In genomic region chr5:150510460-150511263, GRCh38 we compare ENCODE assay signal across 11 cellular contexts. TPM values are rescaled to one million over a fixed set of nuclear protein-coding genes. Genes with fewer than 3 reads are reported as not detected.
DNase-seq lines count a peak whose midpoint lies in the region; ATAC-seq and TF ChIP-seq lines count a peak whose summit lies in the region.
"Had no signal": no experiment of that assay in that cellular context is flagged by ENCODE, and none has a peak within 500 bp of the region (broad histone marks: within the 10 kb centered on the region; RNA-seq: fewer than 3 reads in every experiment).

No MANE protein-coding gene starts in this region.

- no peaks in the 10 kb centered on the region for H3K4me1 Mint-ChIP-seq in activated T-cell treated with anti-CD3 and anti-CD28 coated beads, Interleukin-2, amount 50 U/mL, for 72 hours (ENCODE audit: low read depth)

- no peak overlapping the region for H3K27ac Mint-ChIP-seq in activated T-cell treated with anti-CD3 and anti-CD28 coated beads, Interleukin-2, amount 50 U/mL, for 72 hours

- TF ChIP-seq CTCF in colonic mucosa (IDR thresholded peaks at IDR 0.05): no peak
- TF ChIP-seq CTCF in lower lobe of right lung (IDR thresholded peaks at IDR 0.05): no peak

- H3K36me3 Mint-ChIP-seq in activated T-cell treated with anti-CD3 and anti-CD28 coated beads, Interleukin-2, amount 50 U/mL, for 72 hours (ENCODE audit: insufficient read depth in 2 of 2): no peaks in the 10 kb centered on the region

- peaks cover 54% of the 10 kb centered on the region for H3K4me1 ChIP-seq in colonic mucosa
- peaks cover 99% of the 10 kb centered on the region for H3K4me1 ChIP-seq in lower lobe of right lung
- peaks cover 78% of the 10 kb centered on the region for H3K4me1 ChIP-seq in stomach smooth muscle (ENCODE audit: control insufficient read depth, insufficient read depth, low read length)
- H3K4me1 ChIP-seq in SJCRH30: peaks cover 71% of the 10 kb centered on the region

- H3K27ac ChIP-seq in colonic mucosa: peak overlapping the region; percentile 84
- peak overlapping the region; percentile 78 for H3K27ac ChIP-seq in lower lobe of right lung
- peak overlapping the region; percentile 31 for H3K27ac ChIP-seq in stomach smooth muscle (ENCODE audit: low read length)
- H3K27ac ChIP-seq in SJCRH30: no peak overlapping the region

- H3K27me3 ChIP-seq in colonic mucosa: no peaks in the 10 kb centered on the region
- no peaks in the 10 kb centered on the region for H3K27me3 ChIP-seq in lower lobe of right lung (ENCODE audit: low read depth)
- H3K27me3 ChIP-seq in stomach smooth muscle (ENCODE audit: control insufficient read depth in 1 of 2, insufficient read depth in 2 of 2, low read length in 2 of 2): no peaks in the 10 kb centered on the region
- no peaks in the 10 kb centered on the region for H3K27me3 ChIP-seq in SJCRH30

- H3K9me3 Mint-ChIP-seq in activated T-cell treated with anti-CD3 and anti-CD28 coated beads, Interleukin-2, amount 50 U/mL, for 72 hours: no peaks in the 10 kb centered on the region

- intact Hi-C loops in colonic mucosa (cut with DNase I): no loop called here
- intact Hi-C loops in lower lobe of right lung (cut with DNase I): no loop called here
- intact Hi-C loops in head of caudate nucleus (cut with DNase I): no loop called here

- DNase-seq in HuH-7.5 (ENCODE audit: low spot score) (peak; percentile 61), colonic mucosa (peak; percentile 79), lower lobe of right lung (peak; percentile 72), SJCRH30 (no peak), head of caudate nucleus (no peak)
- DNase-seq in activated CD8-positive, alpha-beta memory T cell treated with anti-CD3 and anti-CD28 coated beads for 24 hours: no peak
- no peak for DNase-seq in activated T-cell treated with anti-CD3 and anti-CD28 coated beads, Interleukin-2, amount 50 U/mL, for 72 hours
- DNase-seq: effector memory CD4-positive, alpha-beta T cell; NCI-H1092; SHP77 treated with DMSO at 0.1 percent for 48 hours had no signal

- H3K27me3 Mint-ChIP-seq in activated T-cell treated with anti-CD3 and anti-CD28 coated beads, Interleukin-2, amount 50 U/mL, for 72 hours (ENCODE audit: low read depth): no peaks in the 10 kb centered on the region

- H3K36me3 ChIP-seq in colonic mucosa: no peaks in the 10 kb centered on the region
- no peaks in the 10 kb centered on the region for H3K36me3 ChIP-seq in lower lobe of right lung
- H3K36me3 ChIP-seq in stomach smooth muscle (ENCODE audit: control insufficient read depth in 2 of 2, insufficient read depth in 2 of 2, low read length in 2 of 2): no peaks in the 10 kb centered on the region
- H3K36me3 ChIP-seq in SJCRH30: no peaks in the 10 kb centered on the region

- H3K4me3 ChIP-seq in colonic mucosa (no peak overlapping the region), lower lobe of right lung (peak overlapping the region; percentile 6), stomach smooth muscle (ENCODE audit: low read length in 2 of 2) (no peak overlapping the region), SJCRH30 (no peak overlapping the region)

- no peak overlapping the region for H3K4me3 Mint-ChIP-seq in activated T-cell treated with anti-CD3 and anti-CD28 coated beads, Interleukin-2, amount 50 U/mL, for 72 hours

- H3K9me3 ChIP-seq in colonic mucosa (no peaks in the 10 kb centered on the region), lower lobe of right lung (no peaks in the 10 kb centered on the region), stomach smooth muscle (ENCODE audit: control insufficient read depth in 2 of 2, low read length in 2 of 2) (no peaks in the 10 kb centered on the region), SJCRH30 (replicated peaks) (no peaks in the 10 kb centered on the region)

- ATAC-seq in lower lobe of right lung: peak; percentile 65 to 72
- ATAC-seq in activated T-cell treated with anti-CD3 and anti-CD28 coated beads, Interleukin-2, amount 50 U/mL, for 72 hours (replicated peaks in 1 of 2): no peak

- peak overlapping the region; percentile 71 to 90 for H3K9ac ChIP-seq in colonic mucosa (ENCODE audit: low read depth in 2 of 2, low read length in 2 of 2)
- H3K9ac ChIP-seq in stomach smooth muscle (ENCODE audit: low read length in 2 of 2): peak overlapping the region; percentile 23 to 36

RNA-seq across cellular contexts. Expression of gene NDST1, which starts 2.7 kb away (rescaled TPM):
- total RNA-seq in colonic mucosa: 10 to 100 TPM; 37.4 to 51.3 TPM
- 117 TPM for total RNA-seq in lower lobe of right lung
- 30.0 and 31.4 TPM in 2 replicates for total RNA-seq in SJCRH30 (2014; rRNA removed; shearing (Covaris generic))
- 1 to 10 TPM; 3.4 to 3.5 TPM for total RNA-seq in activated T-cell treated with anti-CD3 and anti-CD28 coated beads, Interleukin-2, amount 50 U/mL, for 72 hours

Comparison
In these comparisons a context has a peak if more than half of its experiments do, and no peak if none do; other contexts are left out.
1. DNase-seq: peak in HuH-7.5 (single experiment), colonic mucosa (single experiment) and lower lobe of right lung (single experiment); none in SJCRH30 (0 of 2), head of caudate nucleus (0 of 42), activated CD8-positive, alpha-beta memory T cell treated with anti-CD3 and anti-CD28 coated beads for 24 hours (single experiment) and activated T-cell treated with anti-CD3 and anti-CD28 coated beads, Interleukin-2, amount 50 U/mL, for 72 hours (0 of 2).
2. ATAC-seq: peak in lower lobe of right lung (2 of 2); none in activated T-cell treated with anti-CD3 and anti-CD28 coated beads, Interleukin-2, amount 50 U/mL, for 72 hours (0 of 2).